ENCODE assay signal across 15 cellular contexts in the genomic region with DNA sequence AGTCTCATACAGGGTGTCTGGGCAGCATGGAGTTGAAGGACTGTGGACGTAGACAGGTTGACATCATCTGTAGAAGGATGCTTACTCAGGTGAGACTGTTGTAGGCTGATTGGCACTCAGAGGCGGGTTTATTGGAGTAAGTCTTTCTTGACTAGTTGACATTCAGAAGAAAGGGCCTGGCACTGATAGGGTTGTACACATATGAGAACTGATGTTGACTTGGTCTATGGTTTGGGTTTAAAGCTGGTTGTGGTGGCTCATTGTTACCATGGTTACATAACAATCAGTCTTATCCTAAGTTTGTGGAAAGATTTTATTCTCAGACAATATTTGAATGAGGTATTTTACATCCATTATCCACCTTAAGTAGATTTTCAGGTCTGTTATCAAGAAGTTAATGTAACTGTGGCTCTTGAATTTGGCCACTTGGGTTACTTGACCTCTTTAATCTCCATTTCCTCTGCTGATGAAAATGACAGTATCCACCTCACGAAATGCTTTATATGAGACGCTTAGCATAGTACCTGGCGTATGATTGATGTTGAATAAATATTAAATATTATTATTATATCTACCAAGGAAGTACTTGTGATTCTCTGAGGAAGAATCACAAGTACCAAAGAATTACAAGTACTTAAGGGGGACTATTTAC.
A peak's percentile ranks its signal among the peaks of the same experiment; 100 is the strongest.
DNase-seq lines count a peak whose midpoint lies in the region; ATAC-seq, FAIRE-seq and TF ChIP-seq lines count a peak whose summit lies in the region.
"Had no signal": no experiment of that assay in that cellular context is flagged by ENCODE, and none has a peak within 500 bp of the region (broad histone marks: within the 10 kb centered on the region; RNA-seq: fewer than 3 reads in every experiment).

No MANE protein-coding gene starts in this region.

- no peaks in the 10 kb centered on the region for H3K27me3 ChIP-seq in K562 (ENCODE audit: control insufficient read depth in 2 of 2, insufficient read depth in 2 of 2, low read length in 2 of 2)
- H3K27me3 ChIP-seq in trophoblast cell (ENCODE audit: insufficient read depth, low read length), result no peaks in the 10 kb centered on the region
- no peaks in the 10 kb centered on the region for H3K27me3 ChIP-seq in hepatocyte
- H3K27me3 ChIP-seq: BLaER1 treated with 17β-estradiol and CSF1 and Interleukin-3, amounts not matched to agents 10 nM and 100 nM had no signal

- H3K36me3 Mint-ChIP-seq in activated CD4-positive, alpha-beta T cell treated with anti-CD3 and anti-CD28 coated beads, Interleukin-2, amount 10 ng/mL, durations not matched to agents 24 days and 14 days (ENCODE audit: low read depth), result no peaks in the 10 kb centered on the region
- H3K36me3 Mint-ChIP-seq in glutamatergic neuron (ENCODE audit: unreplicated experiment), result no peaks in the 10 kb centered on the region
- H3K36me3 Mint-ChIP-seq: CD4-positive, CD25-positive, alpha-beta regulatory T cell had no signal

- intact Hi-C loops in activated CD4-positive, alpha-beta T cell treated with anti-CD3 and anti-CD28 coated beads, Interleukin-2, amount 10 ng/mL, durations not matched to agents 24 days and 14 days (cut with micrococcal nuclease), result no loop called here
- intact Hi-C loops in K562 (cut with micrococcal nuclease), result no loop called here

- H3K4ac ChIP-seq in trophoblast cell (ENCODE audit: low read depth, low read length), result no peak overlapping the region

- no peaks in the 10 kb centered on the region for H3K9me1 ChIP-seq in K562 (ENCODE audit: control insufficient read depth, insufficient read depth, low read length)

- no peak for TF ChIP-seq RAD21 in K562 (CRISPR knock-in tag; conservative IDR thresholded peaks at IDR 0.05 in 1 of 2, IDR thresholded peaks at IDR 0.05 in 1 of 2)

- no peaks in the 10 kb centered on the region for H3K9me2 ChIP-seq in hepatocyte (replicated peaks; ENCODE audit: insufficient read depth)

- H3K79me2 ChIP-seq in K562 (ENCODE audit: control insufficient read depth, insufficient read depth, low read length) (no peaks in the 10 kb centered on the region), trophoblast cell (ENCODE audit: control insufficient read depth, insufficient read depth, low read length, poor library complexity) (no peaks in the 10 kb centered on the region), hepatocyte (no peaks in the 10 kb centered on the region)

- no peak overlapping the region for H2BK5ac ChIP-seq in trophoblast cell (ENCODE audit: low read depth, low read length, poor library complexity)

- no peak overlapping the region for H3K4me3 ChIP-seq in K562
- H3K4me3 ChIP-seq in trophoblast cell (ENCODE audit: low read depth, low read length), result no peak overlapping the region
- no peak overlapping the region for H3K4me3 ChIP-seq in hepatocyte
- H3K4me3 ChIP-seq: BLaER1 treated with 17β-estradiol and CSF1 and Interleukin-3, amounts not matched to agents 10 nM and 100 nM; GM23248 had no signal

- H3K4me1 Mint-ChIP-seq in activated CD4-positive, alpha-beta T cell treated with anti-CD3 and anti-CD28 coated beads, Interleukin-2, amount 10 ng/mL, durations not matched to agents 24 days and 14 days, result no peaks in the 10 kb centered on the region
- H3K4me1 Mint-ChIP-seq in glutamatergic neuron (ENCODE audit: low read depth, unreplicated experiment), result no peaks in the 10 kb centered on the region
- H3K4me1 Mint-ChIP-seq: CD4-positive, CD25-positive, alpha-beta regulatory T cell had no signal

- no peak overlapping the region for H3K14ac ChIP-seq in trophoblast cell (ENCODE audit: low read length)

- H3K9ac ChIP-seq in K562 (ENCODE audit: insufficient read depth in 1 of 2, low read depth in 2 of 2, low read length in 2 of 2), result no peak overlapping the region
- H3K9ac ChIP-seq in trophoblast cell (ENCODE audit: low read length), result no peak overlapping the region
- H3K9ac ChIP-seq: BLaER1 treated with 17β-estradiol and CSF1 and Interleukin-3, amounts not matched to agents 10 nM and 100 nM; GM23248 had no signal

- BruUV-seq in K562 (replicated peaks; lab: Mats Ljungman, UMichigan), result no TSS peak

- ATAC-seq in K562, result no peak
- ATAC-seq: HCT116 had no signal

- H3K4me1 ChIP-seq in K562 (replicated peaks in 1 of 2; ENCODE audit: control insufficient read depth in 2 of 2, insufficient read depth in 2 of 2, low read length in 2 of 2) (no peaks in the 10 kb centered on the region), trophoblast cell (ENCODE audit: control insufficient read depth in 1 of 2, insufficient read depth in 2 of 2, low read length in 2 of 2) (no peaks in the 10 kb centered on the region), hepatocyte (ENCODE audit: insufficient read depth) (no peaks in the 10 kb centered on the region)
- H3K4me1 ChIP-seq: BLaER1 treated with 17β-estradiol and CSF1 and Interleukin-3, amounts not matched to agents 10 nM and 100 nM had no signal

- no peak overlapping the region for H4K91ac ChIP-seq in trophoblast cell (ENCODE audit: low read depth, low read length)

- no peak overlapping the region for H2BK120ac ChIP-seq in trophoblast cell (ENCODE audit: insufficient read depth, low read length, poor library complexity)

- no peak overlapping the region for H3K18ac ChIP-seq in trophoblast cell (ENCODE audit: low read length)

- no peak for TF ChIP-seq POLR2A in K562 (conservative IDR thresholded peaks at IDR 0.05)

- no peak overlapping the region for H4K8ac ChIP-seq in trophoblast cell (ENCODE audit: low read depth, low read length)

- H2AK5ac ChIP-seq in trophoblast cell (ENCODE audit: low read length), result no peak overlapping the region

- in situ Hi-C loops in K562 (cut with MboI), result no loop called here

- H3K4me2 ChIP-seq in K562 (ENCODE audit: insufficient read depth, low read length), result no peak overlapping the region
- H3K4me2 ChIP-seq in trophoblast cell (ENCODE audit: low read length), result no peak overlapping the region
- no peak overlapping the region for H3K4me2 ChIP-seq in hepatocyte
- H3K4me2 ChIP-seq: BLaER1 treated with 17β-estradiol and CSF1 and Interleukin-3, amounts not matched to agents 10 nM and 100 nM had no signal

- no peak for TF ChIP-seq EP300 in K562 (IDR thresholded peaks at IDR 0.05; ENCODE audit: low read length)

- H4K12ac ChIP-seq in trophoblast cell (ENCODE audit: low read depth, low read length), result no peak overlapping the region

- H3K79me1 ChIP-seq in trophoblast cell (ENCODE audit: low read length), result no peaks in the 10 kb centered on the region

- H3K23ac ChIP-seq in trophoblast cell (ENCODE audit: low read length), result peak overlapping the region; percentile 18

- H3K9me3 ChIP-seq in K562 (replicated peaks; ENCODE audit: control insufficient read depth, insufficient read depth, low read depth, low read length) (no peaks in the 10 kb centered on the region), trophoblast cell (ENCODE audit: insufficient read depth, low read depth, low read length) (no peaks in the 10 kb centered on the region), hepatocyte (ENCODE audit: low read depth) (no peaks in the 10 kb centered on the region)

- peak; percentile 38 for DNase-seq in activated CD4-positive, alpha-beta T cell treated with anti-CD3 and anti-CD28 coated beads, Interleukin-2, amount 10 ng/mL, durations not matched to agents 24 days and 14 days
- DNase-seq in activated CD4-positive, alpha-beta T cell treated with anti-CD3 and anti-CD28 coated beads for 1 hour, result no peak
- DNase-seq in K562 (ENCODE audit: extremely low read depth in 1 of 4, low spot score in 3 of 4) (no peak), trophoblast cell (no peak), NCI-H2227 treated with DMSO at 0.1 percent for 48 hours (lab: John Stamatoyannopoulos, UW) (no peak), glutamatergic neuron (no peak), hepatocyte (ENCODE audit: low spot score) (no peak)
- DNase-seq: ACHN; Calu3; CD4-positive, CD25-positive, alpha-beta regulatory T cell; GM23248 had no signal

- POLR2A ChIA-PET in K562 (lab: Yijun Ruan, JAX), result interaction anchor here (0.6 kb wide), 1 partner anchor 319 kb away, joined by 3 read pairs; no protein-coding TSS in a partner anchor

- H3K36me3 ChIP-seq in K562 (ENCODE audit: control insufficient read depth, insufficient read depth, low read length), result no peaks in the 10 kb centered on the region
- H3K36me3 ChIP-seq in trophoblast cell (ENCODE audit: control insufficient read depth in 1 of 2, insufficient read depth in 2 of 2, low read length in 2 of 2), result no peaks in the 10 kb centered on the region
- no peaks in the 10 kb centered on the region for H3K36me3 ChIP-seq in hepatocyte (replicated peaks; ENCODE audit: insufficient read depth, low read depth)
- H3K36me3 ChIP-seq: BLaER1 treated with 17β-estradiol and CSF1 and Interleukin-3, amounts not matched to agents 10 nM and 100 nM had no signal

- H3K27ac ChIP-seq in K562 (ENCODE audit: extremely low read depth, low read depth, low read length), result no peak overlapping the region
- H3K27ac ChIP-seq in trophoblast cell (ENCODE audit: low read depth, low read length), result no peak overlapping the region
- no peak overlapping the region for H3K27ac ChIP-seq in hepatocyte
- H3K27ac ChIP-seq: BLaER1 treated with 17β-estradiol and CSF1 and Interleukin-3, amounts not matched to agents 10 nM and 100 nM; GM23248 had no signal

- no peak overlapping the region for H3K27ac Mint-ChIP-seq in activated CD4-positive, alpha-beta T cell treated with anti-CD3 and anti-CD28 coated beads, Interleukin-2, amount 10 ng/mL, durations not matched to agents 24 days and 14 days
- no peak overlapping the region for H3K27ac Mint-ChIP-seq in glutamatergic neuron (ENCODE audit: unreplicated experiment)
- H3K27ac Mint-ChIP-seq: CD4-positive, CD25-positive, alpha-beta regulatory T cell; IgD-negative memory B cell had no signal

- 49% methylated on average over 5 of the region's 5 CpGs for WGBS in K562 (ENCODE audit: insufficient coverage, low coverage, missing lambda C conversion rate)
- no CpG with 5 or more reads among the region's 5 CpGs for WGBS in trophoblast cell (ENCODE audit: extremely low coverage, insufficient coverage, insufficient read length)
- 93% methylated on average over 5 of the region's 5 CpGs for WGBS in hepatocyte (ENCODE audit: low lambda C conversion rate, missing lambda C conversion rate)

- H3K9me3 Mint-ChIP-seq in activated CD4-positive, alpha-beta T cell treated with anti-CD3 and anti-CD28 coated beads, Interleukin-2, amount 10 ng/mL, durations not matched to agents 24 days and 14 days, result no peaks in the 10 kb centered on the region
- H3K9me3 Mint-ChIP-seq in glutamatergic neuron (ENCODE audit: unreplicated experiment), result no peaks in the 10 kb centered on the region

- H3K27me3 Mint-ChIP-seq in activated CD4-positive, alpha-beta T cell treated with anti-CD3 and anti-CD28 coated beads, Interleukin-2, amount 10 ng/mL, durations not matched to agents 24 days and 14 days, result peaks cover 22% of the 10 kb centered on the region
- H3K27me3 Mint-ChIP-seq in glutamatergic neuron (ENCODE audit: unreplicated experiment), result no peaks in the 10 kb centered on the region
- H3K27me3 Mint-ChIP-seq: IgD-negative memory B cell had no signal

- CTCF ChIA-PET in K562 (lab: Yijun Ruan, JAX; ENCODE audit: low intra/inter-chr PET ratio), result no interaction called here

- no peak overlapping the region for H2AFZ ChIP-seq in K562 (ENCODE audit: low read depth, low read length)
- H2AFZ ChIP-seq in trophoblast cell (ENCODE audit: insufficient read depth, low read length, poor library complexity), result no peak overlapping the region
- H2AFZ ChIP-seq in hepatocyte, result no peak overlapping the region
- H2AFZ ChIP-seq: GM23248 had no signal

- FAIRE-seq in K562 (lab: Jason Lieb, UNC), result no peak
- FAIRE-seq: H54 had no signal

- TF ChIP-seq CTCF in K562 (IDR thresholded peaks at IDR 0.05 in 2 of 3, conservative IDR thresholded peaks at IDR 0.05 in 1 of 3; ENCODE audit: insufficient read depth in 2 of 3, low read depth in 1 of 3, low read length in 3 of 3) (no peak), glutamatergic neuron (IDR thresholded peaks at IDR 0.05; ENCODE audit: partially characterized antibody, unreplicated experiment) (no peak), hepatocyte (IDR thresholded peaks at IDR 0.05; ENCODE audit: poor library complexity) (no peak)

- no peak overlapping the region for H2BK12ac ChIP-seq in trophoblast cell (ENCODE audit: low read length)

- no peak overlapping the region for H3K4me3 Mint-ChIP-seq in activated CD4-positive, alpha-beta T cell treated with anti-CD3 and anti-CD28 coated beads, Interleukin-2, amount 10 ng/mL, durations not matched to agents 24 days and 14 days
- no peak overlapping the region for H3K4me3 Mint-ChIP-seq in glutamatergic neuron (ENCODE audit: unreplicated experiment)
- H3K4me3 Mint-ChIP-seq: CD4-positive, CD25-positive, alpha-beta regulatory T cell; IgD-negative memory B cell had no signal

- H4K20me1 ChIP-seq in K562 (replicated peaks; ENCODE audit: control insufficient read depth, insufficient read depth, low read length) (no peaks in the 10 kb centered on the region), hepatocyte (ENCODE audit: insufficient read depth, poor library complexity, severe bottlenecking) (no peaks in the 10 kb centered on the region)
- H4K20me1 ChIP-seq: BLaER1 treated with 17β-estradiol and CSF1 and Interleukin-3, amounts not matched to agents 10 nM and 100 nM had no signal
